ENCODE assay signal across 26 cellular contexts in the genomic region with DNA sequence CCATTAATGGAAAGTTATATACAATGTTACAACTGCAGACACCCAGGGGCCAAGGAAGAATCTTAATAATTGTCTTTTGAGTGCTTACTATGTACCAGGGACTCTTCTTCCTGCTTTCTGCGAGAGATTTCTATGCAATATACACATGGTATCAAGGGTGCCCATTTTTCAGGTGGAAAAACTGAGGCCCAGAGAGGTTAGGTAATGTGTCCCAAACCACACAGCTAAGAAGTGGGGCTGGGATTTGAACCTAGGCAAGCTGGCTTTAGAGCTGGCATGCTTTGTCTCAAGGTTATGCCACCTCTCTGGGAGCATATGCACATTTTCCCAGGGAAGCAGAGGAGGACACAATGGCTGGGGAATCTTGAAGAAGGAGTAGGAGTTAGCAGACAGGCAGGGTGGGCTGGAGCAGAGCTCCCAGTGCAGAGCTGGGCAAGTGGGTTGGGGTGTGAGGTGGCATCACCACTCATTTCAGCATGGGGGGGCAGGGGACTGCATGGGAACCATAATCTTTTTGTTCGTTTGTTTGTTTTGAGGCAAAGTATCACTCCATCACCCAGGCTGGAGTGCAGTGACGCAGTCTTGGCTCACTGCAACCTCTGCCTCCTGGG.
DNase-seq lines count a peak whose midpoint lies in the region; ATAC-seq, FAIRE-seq and TF ChIP-seq lines count a peak whose summit lies in the region.
"Had no signal": no experiment of that assay in that cellular context is flagged by ENCODE, and none has a peak within 500 bp of the region (broad histone marks: within the 10 kb centered on the region; RNA-seq: fewer than 3 reads in every experiment).

No MANE protein-coding gene starts in this region.

- H3K79me2 ChIP-seq in K562 (ENCODE audit: control insufficient read depth, insufficient read depth, low read length) (no peaks in the 10 kb centered on the region), neural progenitor cell (ENCODE audit: low read depth) (no peaks in the 10 kb centered on the region)

- 0% methylated on average over 3 of the region's 3 CpGs for WGBS in K562 (ENCODE audit: insufficient coverage, low coverage, missing lambda C conversion rate)

- H3K9me3 ChIP-seq in K562 (replicated peaks; ENCODE audit: control insufficient read depth, insufficient read depth, low read depth, low read length) (no peaks in the 10 kb centered on the region), neural progenitor cell (ENCODE audit: low read depth) (no peaks in the 10 kb centered on the region), SJCRH30 (replicated peaks) (no peaks in the 10 kb centered on the region), uterus (no peaks in the 10 kb centered on the region)
- H3K9me3 ChIP-seq: A549; BE2C; BLaER1 treated with 17β-estradiol and CSF1 and Interleukin-3, amounts not matched to agents 10 nM and 100 nM; HAP-1 had no signal

- peaks cover 66% of the 10 kb centered on the region for H3K4me1 Mint-ChIP-seq in endothelial cell (ENCODE audit: unreplicated experiment)
- no peaks in the 10 kb centered on the region for H3K4me1 Mint-ChIP-seq in neural progenitor cell
- H3K4me1 Mint-ChIP-seq: CD8-positive, alpha-beta memory T cell had no signal

- no peak for TF ChIP-seq RAD21 in K562 (CRISPR knock-in tag; conservative IDR thresholded peaks at IDR 0.05 in 1 of 2, IDR thresholded peaks at IDR 0.05 in 1 of 2)

- no peak overlapping the region for H3K4me2 ChIP-seq in K562 (ENCODE audit: insufficient read depth, low read length)
- H3K4me2 ChIP-seq in neural progenitor cell = no peak overlapping the region
- H3K4me2 ChIP-seq: A549; BLaER1 treated with 17β-estradiol and CSF1 and Interleukin-3, amounts not matched to agents 10 nM and 100 nM had no signal

- no peak overlapping the region for H3K9ac ChIP-seq in K562 (ENCODE audit: insufficient read depth in 1 of 2, low read depth in 2 of 2, low read length in 2 of 2)
- H3K9ac ChIP-seq in neural progenitor cell = no peak overlapping the region
- H3K9ac ChIP-seq: BLaER1 treated with 17β-estradiol and CSF1 and Interleukin-3, amounts not matched to agents 10 nM and 100 nM had no signal

- H3K9me3 Mint-ChIP-seq in endothelial cell (ENCODE audit: unreplicated experiment) (no peaks in the 10 kb centered on the region), neural progenitor cell (no peaks in the 10 kb centered on the region)
- H3K9me3 Mint-ChIP-seq: CD14-positive monocyte; CD4-positive, alpha-beta T cell; HFFc6 had no signal

- H3K4me3 ChIP-seq in K562 (no peak overlapping the region), neural progenitor cell (no peak overlapping the region), SJCRH30 (no peak overlapping the region), uterus (no peak overlapping the region)
- H3K4me3 ChIP-seq: A549; BLaER1 treated with 17β-estradiol and CSF1 and Interleukin-3, amounts not matched to agents 10 nM and 100 nM; HAP-1 had no signal

- BruUV-seq in K562 (replicated peaks; lab: Mats Ljungman, UMichigan) = no TSS peak

- H3K27me3 Mint-ChIP-seq in endothelial cell (ENCODE audit: unreplicated experiment) (peaks cover 9% of the 10 kb centered on the region), neural progenitor cell (ENCODE audit: insufficient read depth, low read depth) (peaks cover 8% of the 10 kb centered on the region)

- H3K36me3 ChIP-seq in K562 (ENCODE audit: control insufficient read depth, insufficient read depth, low read length) (no peaks in the 10 kb centered on the region), neural progenitor cell (no peaks in the 10 kb centered on the region), SJCRH30 (no peaks in the 10 kb centered on the region), uterus (no peaks in the 10 kb centered on the region)
- H3K36me3 ChIP-seq: BE2C, HAP-1 had no signal

- peaks cover 9 to 24% of the 10 kb centered on the region in 2 experiments; a peak in 4 of 5 replicates for H3K27me3 ChIP-seq in K562 (ENCODE audit: control insufficient read depth in 2 of 2, insufficient read depth in 2 of 2, low read length in 2 of 2)
- no peaks in the 10 kb centered on the region for H3K27me3 ChIP-seq in neural progenitor cell
- no peaks in the 10 kb centered on the region for H3K27me3 ChIP-seq in SJCRH30
- H3K27me3 ChIP-seq in uterus = no peaks in the 10 kb centered on the region
- H3K27me3 ChIP-seq: BE2C; BLaER1 treated with 17β-estradiol and CSF1 and Interleukin-3, amounts not matched to agents 10 nM and 100 nM had no signal

- TF ChIP-seq POLR2A in K562 (conservative IDR thresholded peaks at IDR 0.05) (no peak), uterus (IDR thresholded peaks at IDR 0.05) (no peak)

- FAIRE-seq in K562 (lab: Jason Lieb, UNC) = no peak
- FAIRE-seq: A549, GM12891, GM18507, H54 had no signal

- H3K36me3 Mint-ChIP-seq in endothelial cell (ENCODE audit: low read depth, unreplicated experiment) = peaks cover 71% of the 10 kb centered on the region
- H3K36me3 Mint-ChIP-seq in neural progenitor cell = no peaks in the 10 kb centered on the region
- H3K36me3 Mint-ChIP-seq: CD8-positive, alpha-beta memory T cell had no signal

- CTCF ChIA-PET in K562 (lab: Yijun Ruan, JAX; ENCODE audit: low intra/inter-chr PET ratio) = no interaction called here

- POLR2A ChIA-PET in K562 (lab: Yijun Ruan, JAX) = no interaction called here

- H3K27ac ChIP-seq in angular gyrus (ENCODE audit: low read depth, low read length) = peak overlapping the region; percentile 49
- H3K27ac ChIP-seq in K562 (ENCODE audit: extremely low read depth, low read depth, low read length) = no peak overlapping the region
- H3K27ac ChIP-seq in neural progenitor cell = no peak overlapping the region
- H3K27ac ChIP-seq in SJCRH30 = no peak overlapping the region
- no peak overlapping the region for H3K27ac ChIP-seq in uterus
- H3K27ac ChIP-seq: A549; BLaER1 treated with 17β-estradiol and CSF1 and Interleukin-3, amounts not matched to agents 10 nM and 100 nM had no signal

- no peak overlapping the region for H3K27ac Mint-ChIP-seq in endothelial cell (ENCODE audit: unreplicated experiment)
- H3K27ac Mint-ChIP-seq in neural progenitor cell = no peak overlapping the region
- H3K27ac Mint-ChIP-seq: CD14-positive monocyte; CD4-positive, alpha-beta T cell; CD8-positive, alpha-beta memory T cell; HFFc6 had no signal

- ATAC-seq in K562 = no peak
- ATAC-seq: A549 had no signal

- no peak for TF ChIP-seq CTCF in K562 (IDR thresholded peaks at IDR 0.05 in 2 of 3, conservative IDR thresholded peaks at IDR 0.05 in 1 of 3; ENCODE audit: insufficient read depth in 2 of 3, low read depth in 1 of 3, low read length in 3 of 3)
- no peak for TF ChIP-seq CTCF in endothelial cell (IDR thresholded peaks at IDR 0.05; ENCODE audit: unreplicated experiment)
- TF ChIP-seq CTCF in neural progenitor cell (IDR thresholded peaks at IDR 0.05) = no peak
- TF ChIP-seq CTCF in uterus (IDR thresholded peaks at IDR 0.05) = no peak

- H3K4me1 ChIP-seq in K562 (replicated peaks in 1 of 2; ENCODE audit: control insufficient read depth in 2 of 2, insufficient read depth in 2 of 2, low read length in 2 of 2) (no peaks in the 10 kb centered on the region), neural progenitor cell (no peaks in the 10 kb centered on the region), SJCRH30 (no peaks in the 10 kb centered on the region), uterus (no peaks in the 10 kb centered on the region)
- H3K4me1 ChIP-seq: A549, HAP-1 had no signal

- no peak for DNase-seq in K562 (ENCODE audit: extremely low read depth in 1 of 4, low spot score in 3 of 4)
- no peak for DNase-seq in endothelial cell (ENCODE audit: low spot score)
- no peak for DNase-seq in neural progenitor cell (ENCODE audit: low spot score)
- DNase-seq in NCI-H2029 (lab: John Stamatoyannopoulos, UW) = no peak
- DNase-seq in SJCRH30 = no peak
- no peak for DNase-seq in uterus
- DNase-seq: 8988T; ACHN; AML-193; BE2C; Calu3; CD4-positive, alpha-beta T cell; CD8-positive, alpha-beta memory T cell; DMS53; DMS79 treated with DMSO at 0.1 percent for 48 hours; GF-D8; GOT3; HFFc6 had no signal

- TF ChIP-seq EP300 in K562 (IDR thresholded peaks at IDR 0.05; ENCODE audit: low read length) = no peak

- intact Hi-C loops in K562 (cut with micrococcal nuclease) = no loop called here
- intact Hi-C loops in uterus (cut with DNase I; ENCODE audit: low total_unique reads) = no loop called here

- H3K4me3 Mint-ChIP-seq in endothelial cell (ENCODE audit: unreplicated experiment) (peak overlapping the region; percentile 79), neural progenitor cell (peak overlapping the region; percentile 12)
- H3K4me3 Mint-ChIP-seq: CD14-positive monocyte; CD4-positive, alpha-beta T cell; CD8-positive, alpha-beta memory T cell; HFFc6 had no signal

- H4K20me1 ChIP-seq in K562 (replicated peaks; ENCODE audit: control insufficient read depth, insufficient read depth, low read length) (no peaks in the 10 kb centered on the region), neural progenitor cell (ENCODE audit: low read depth) (no peaks in the 10 kb centered on the region)
- H4K20me1 ChIP-seq: BLaER1 treated with 17β-estradiol and CSF1 and Interleukin-3, amounts not matched to agents 10 nM and 100 nM had no signal

- H2AFZ ChIP-seq in K562 (ENCODE audit: low read depth, low read length) (no peak overlapping the region), neural progenitor cell (replicated peaks) (no peak overlapping the region)

- H3F3A ChIP-seq in neural progenitor cell (ENCODE audit: low read depth) = no peaks in the 10 kb centered on the region

- in situ Hi-C loops in K562 (cut with MboI) = no loop called here

- no peaks in the 10 kb centered on the region for H3K9me1 ChIP-seq in K562 (ENCODE audit: control insufficient read depth, insufficient read depth, low read length)

TF ChIP-seq in K562, 482 proteins besides CTCF, POLR2A, EP300 and RAD21:
- TF ChIP-seq RBM25 (IDR thresholded peaks at IDR 0.05; ENCODE audit: low read depth, low read length, severe bottlenecking) (peak; percentile 64), BCOR (IDR thresholded peaks at IDR 0.05) (peak; percentile 23; the same call in 1 of the 2 replicates), CC2D1A (IDR thresholded peaks at IDR 0.05) (no peak)
- TF ChIP-seq, protein P1, sequence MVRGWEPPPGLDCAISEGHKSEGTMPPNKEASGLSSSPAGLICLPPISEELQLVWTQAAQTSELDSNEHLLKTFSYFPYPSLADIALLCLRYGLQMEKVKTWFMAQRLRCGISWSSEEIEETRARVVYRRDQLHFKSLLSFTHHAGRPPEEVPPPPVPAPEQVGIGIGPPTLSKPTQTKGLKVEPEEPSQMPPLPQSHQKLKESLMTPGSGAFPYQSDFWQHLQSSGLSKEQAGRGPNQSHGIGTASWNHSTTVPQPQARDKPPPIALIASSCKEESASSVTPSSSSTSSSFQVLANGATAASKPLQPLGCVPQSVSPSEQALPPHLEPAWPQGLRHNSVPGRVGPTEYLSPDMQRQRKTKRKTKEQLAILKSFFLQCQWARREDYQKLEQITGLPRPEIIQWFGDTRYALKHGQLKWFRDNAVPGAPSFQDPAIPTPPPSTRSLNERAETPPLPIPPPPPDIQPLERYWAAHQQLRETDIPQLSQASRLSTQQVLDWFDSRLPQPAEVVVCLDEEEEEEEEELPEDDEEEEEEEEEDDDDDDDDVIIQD (CRISPR knock-in tag; IDR thresholded peaks at IDR 0.05) = no peak
